Comparison of ENCODE assay signal across 8 cellular contexts in the genomic region with DNA sequence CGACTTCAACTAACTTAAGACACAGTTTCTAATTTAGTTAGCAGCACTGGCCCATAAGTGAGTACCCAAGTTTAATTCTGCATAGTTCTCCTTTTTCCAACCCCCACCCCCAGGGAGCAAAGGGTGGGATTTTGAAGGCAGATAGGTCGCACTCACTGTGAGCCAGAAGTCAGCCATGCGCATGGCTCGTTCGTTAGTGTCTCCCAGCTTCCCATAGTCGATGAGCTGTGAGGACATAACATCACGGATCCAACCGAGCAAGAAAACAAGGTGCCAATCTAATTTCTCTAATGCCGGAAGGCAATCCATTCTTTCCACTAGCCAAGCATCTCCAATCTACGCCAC. TPM values are rescaled to one million over a fixed set of nuclear protein-coding genes. Genes with fewer than 3 reads are reported as not detected.
DNase-seq lines count a peak whose midpoint lies in the region; ATAC-seq, FAIRE-seq and TF ChIP-seq lines count a peak whose summit lies in the region.

No MANE protein-coding gene starts in this region.

- no peak for FAIRE-seq in small intestine (lab: Jason Lieb, UNC)

- H3K27me3 ChIP-seq in CD4-positive, CD25-positive, alpha-beta regulatory T cell (ENCODE audit: control insufficient read depth, insufficient read depth, low read length), result no peaks in the 10 kb centered on the region
- no peaks in the 10 kb centered on the region for H3K27me3 ChIP-seq in right cardiac atrium (ENCODE audit: control insufficient read depth, insufficient read depth)
- no peaks in the 10 kb centered on the region for H3K27me3 ChIP-seq in small intestine (ENCODE audit: control insufficient read depth in 2 of 2, insufficient read depth in 2 of 2, low read length in 2 of 2)

- peak overlapping the region; percentile 90 to 99 (median 98) for H3K4me3 Mint-ChIP-seq in CD4-positive, CD25-positive, alpha-beta regulatory T cell
- H3K4me3 Mint-ChIP-seq in activated CD4-positive, alpha-beta memory T cell treated with anti-CD3 and anti-CD28 coated beads for 36 hours, result peak overlapping the region; percentile 99

- peaks cover 10 to 48% (median 31%) of the 10 kb centered on the region in 4 donors for H3K4me1 Mint-ChIP-seq in CD4-positive, CD25-positive, alpha-beta regulatory T cell
- peaks cover 30% of the 10 kb centered on the region for H3K4me1 Mint-ChIP-seq in activated CD4-positive, alpha-beta memory T cell treated with anti-CD3 and anti-CD28 coated beads for 36 hours (ENCODE audit: low read depth)

- no peak for ATAC-seq in CD4-positive, CD25-positive, alpha-beta regulatory T cell (ENCODE audit: low read depth in 2 of 2)
- ATAC-seq in right cardiac atrium (peak; percentile 0 to 9), GM18870 (IDR thresholded peaks at IDR 0.05; ENCODE audit: unreplicated experiment) (no peak)

- peak overlapping the region; percentile 95 to 100 (median 99) for H3K27ac Mint-ChIP-seq in CD4-positive, CD25-positive, alpha-beta regulatory T cell
- peak overlapping the region; percentile 95 for H3K27ac Mint-ChIP-seq in activated CD4-positive, alpha-beta memory T cell treated with anti-CD3 and anti-CD28 coated beads for 36 hours

- intact Hi-C loops in activated CD4-positive, alpha-beta memory T cell treated with anti-CD3 and anti-CD28 coated beads for 36 hours (cut with micrococcal nuclease), result loop anchor here (2.0 to 10.0 kb wide), 4 partner anchors 16 to 305 kb away; a partner anchor contains a TSS
- intact Hi-C loops in right cardiac atrium (cut with DNase I), result loop anchor here (2.0 to 10.0 kb wide), 5 partner anchors 70 to 155 kb away; a partner anchor contains a TSS
- intact Hi-C loops in posterior cingulate gyrus (cut with DNase I), result no loop called here

- H3K9me3 Mint-ChIP-seq in CD4-positive, CD25-positive, alpha-beta regulatory T cell, result peaks cover 0 to 2% (median 0%) of the 10 kb centered on the region in 7 donors
- no peaks in the 10 kb centered on the region for H3K9me3 Mint-ChIP-seq in activated CD4-positive, alpha-beta memory T cell treated with anti-CD3 and anti-CD28 coated beads for 36 hours

- CTCF ChIA-PET in activated CD4-positive, alpha-beta memory T cell treated with anti-CD3 and anti-CD28 coated beads for 36 hours (lab: Charles Lee), result interaction anchor here (0.6 to 3.9 kb wide), 30 partner anchors 9 to 244 kb away, joined by 3 to 36 read pairs (median 6); a partner anchor contains a TSS

- H3K9me3 ChIP-seq in CD4-positive, CD25-positive, alpha-beta regulatory T cell (ENCODE audit: control insufficient read depth in 2 of 2, low read length in 2 of 2), result no peaks in the 10 kb centered on the region
- H3K9me3 ChIP-seq in right cardiac atrium (ENCODE audit: control insufficient read depth, low read length), result no peaks in the 10 kb centered on the region
- no peaks in the 10 kb centered on the region for H3K9me3 ChIP-seq in small intestine (ENCODE audit: control insufficient read depth, low read depth)

- POLR2A ChIA-PET in activated CD4-positive, alpha-beta memory T cell treated with anti-CD3 and anti-CD28 coated beads for 36 hours (lab: Charles Lee), result interaction anchor here (0.9 to 2.7 kb wide), 10 partner anchors 9 to 141 kb away, joined by 3 to 20 read pairs (median 4); a partner anchor contains a TSS

- H3K27me3 Mint-ChIP-seq in CD4-positive, CD25-positive, alpha-beta regulatory T cell, result no peaks in the 10 kb centered on the region
- H3K27me3 Mint-ChIP-seq in activated CD4-positive, alpha-beta memory T cell treated with anti-CD3 and anti-CD28 coated beads for 36 hours, result no peaks in the 10 kb centered on the region

- peak in 1 of 3 donors; percentile 23 for DNase-seq in CD4-positive, CD25-positive, alpha-beta regulatory T cell
- DNase-seq in HFF-Myc (ENCODE audit: extremely low read depth, low read depth), result no peak
- DNase-seq in activated CD4-positive, alpha-beta memory T cell treated with anti-CD3 and anti-CD28 coated beads for 36 hours, result no peak
- peak in 1 of 3 donors; percentile 41 for DNase-seq in right cardiac atrium
- DNase-seq in small intestine, result no peak
- no peak for DNase-seq in HCEC 1CT
- no peak for DNase-seq in posterior cingulate gyrus

- WGBS in right cardiac atrium, result under 1% methylated on average over 10 of the region's 10 CpGs
- WGBS in small intestine, 3 donors, result 0 to 1% (median 0%) methylated on average over 10 of the region's 10 CpGs

- H3K4me3 ChIP-seq in CD4-positive, CD25-positive, alpha-beta regulatory T cell (ENCODE audit: low read depth, low read length), result peak overlapping the region; percentile 97
- H3K4me3 ChIP-seq in HFF-Myc (replicated peaks; ENCODE audit: low read depth, low read length) (peak overlapping the region; percentile 85), right cardiac atrium (ENCODE audit: low read length) (peak overlapping the region; percentile 56), small intestine (ENCODE audit: low read depth in 1 of 2, low read length in 2 of 2) (peak overlapping the region; percentile 59 to 74)

- H3K4me1 ChIP-seq in CD4-positive, CD25-positive, alpha-beta regulatory T cell (ENCODE audit: control insufficient read depth, insufficient read depth, low read length, poor library complexity, severe bottlenecking), result peaks cover 18% of the 10 kb centered on the region
- H3K4me1 ChIP-seq in right cardiac atrium (ENCODE audit: control insufficient read depth, insufficient read depth, low read length) (no peaks in the 10 kb centered on the region), small intestine (ENCODE audit: control insufficient read depth in 2 of 2, insufficient read depth in 1 of 2, low read depth in 1 of 2, low read length in 1 of 2) (peaks cover 4 to 6% of the 10 kb centered on the region in 2 donors)

- peaks cover 10% of the 10 kb centered on the region for H3K36me3 Mint-ChIP-seq in CD4-positive, CD25-positive, alpha-beta regulatory T cell
- peaks cover 37% of the 10 kb centered on the region for H3K36me3 Mint-ChIP-seq in activated CD4-positive, alpha-beta memory T cell treated with anti-CD3 and anti-CD28 coated beads for 36 hours

- H3K27ac ChIP-seq in CD4-positive, CD25-positive, alpha-beta regulatory T cell (ENCODE audit: insufficient read depth, low read length, poor library complexity, severe bottlenecking), result peak overlapping the region; percentile 89
- peak overlapping the region; percentile 75 for H3K27ac ChIP-seq in right cardiac atrium (ENCODE audit: low read length)
- H3K27ac ChIP-seq in small intestine (ENCODE audit: low read depth in 1 of 2, low read length in 1 of 2), result peak overlapping the region in 1 of 2 donors; percentile 85

- no peak for TF ChIP-seq CTCF in HFF-Myc (IDR thresholded peaks at IDR 0.05; ENCODE audit: low read depth, low read length, missing control alignments)

- peaks cover 12% of the 10 kb centered on the region for H3K36me3 ChIP-seq in CD4-positive, CD25-positive, alpha-beta regulatory T cell (ENCODE audit: control insufficient read depth, insufficient read depth, low read length)
- peaks cover 0 to 2% of the 10 kb centered on the region in 2 donors for H3K36me3 ChIP-seq in small intestine (ENCODE audit: control insufficient read depth in 2 of 2, insufficient read depth in 2 of 2, low read length in 2 of 2)

RNA-seq across cellular contexts. Expression of a gene that starts 0.6 kb away (rescaled TPM):
- 10.0 TPM for total RNA-seq in CD4-positive, CD25-positive, alpha-beta regulatory T cell
- polyA plus RNA-seq in CD4-positive, CD25-positive, alpha-beta regulatory T cell, result 10 to 100 TPM; 18.5 to 35.5 (median 25.1) TPM
- total RNA-seq in activated CD4-positive, alpha-beta memory T cell treated with anti-CD3 and anti-CD28 coated beads for 36 hours, result 100 to 1,000 TPM in 1 of 2 experiments, 10 to 100 TPM in 1; 98.5 to 102 TPM
- total RNA-seq in right cardiac atrium, result 10 to 100 TPM; 36.7 to 45.1 (median 41.9) TPM
- polyA plus RNA-seq in right cardiac atrium, result 44.7 TPM
- polyA plus RNA-seq in small intestine, result 10 to 100 TPM; 17.8 to 49.4 (median 19.0) TPM

RNA-seq across cellular contexts. Expression of a gene that starts 27.0 kb away (rescaled TPM):
- total RNA-seq in CD4-positive, CD25-positive, alpha-beta regulatory T cell, result 2.4 TPM
- 1 to 10 TPM in 2 of 4 donors, under 1 TPM in 2; 0.49 to 1.6 (median 1.0) TPM for polyA plus RNA-seq in CD4-positive, CD25-positive, alpha-beta regulatory T cell
- total RNA-seq in activated CD4-positive, alpha-beta memory T cell treated with anti-CD3 and anti-CD28 coated beads for 36 hours, result under 1 TPM; 0.80 to 0.90 TPM
- 10 to 100 TPM; 12.4 to 19.2 (median 14.9) TPM for total RNA-seq in right cardiac atrium
- polyA plus RNA-seq in right cardiac atrium, result 6.4 TPM
- 1 to 10 TPM in 1 of 3 donors, under 1 TPM in 2; under 0.01 to 7.0 (median 0.27) TPM for polyA plus RNA-seq in small intestine

Comparison
In these comparisons a context has a peak if more than half of its experiments do, and no peak if none do; other contexts are left out.
1. ATAC-seq: peak in right cardiac atrium (2 of 2); none in CD4-positive, CD25-positive, alpha-beta regulatory T cell (0 of 2) and GM18870 (single experiment).
2. Peak in every context shown above with its lines, with median percentiles within 50 percentile points of each other: H3K4me3 ChIP-seq.